ENCODE assay signal across 13 cellular contexts in the genomic region with DNA sequence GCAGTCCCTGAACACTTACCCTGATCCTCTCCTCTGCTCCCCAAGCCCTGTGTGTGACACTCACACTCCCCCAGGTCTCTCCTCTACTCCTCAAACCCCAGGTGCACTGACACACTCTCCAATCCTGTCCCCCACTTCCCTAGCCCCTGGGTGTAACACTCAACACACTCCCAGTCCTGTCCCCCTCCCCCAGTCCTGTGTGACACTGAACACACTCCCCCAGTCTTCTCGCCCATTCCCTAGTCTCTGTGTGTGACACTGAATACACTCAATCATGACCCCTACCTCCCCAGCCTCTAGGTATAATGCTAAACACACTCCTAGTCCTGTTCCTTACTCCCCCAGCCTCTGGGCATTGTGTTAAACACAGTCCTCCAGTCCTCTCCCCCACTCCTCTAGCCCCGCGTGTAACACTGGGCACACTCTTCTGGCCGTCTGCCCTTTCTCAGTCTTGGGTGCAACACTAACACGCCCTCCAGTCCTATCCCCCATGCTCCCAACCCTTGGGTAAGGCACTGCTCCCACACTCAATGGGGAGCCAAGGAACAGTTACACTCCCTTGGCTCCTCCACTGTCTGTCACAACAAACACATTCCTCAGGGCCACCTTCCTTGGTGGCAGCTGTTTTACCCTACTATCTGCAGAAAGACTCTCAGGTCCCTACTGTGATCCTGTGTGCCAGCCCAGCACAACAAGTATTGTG.
DNase-seq lines count a peak whose midpoint lies in the region; ATAC-seq and TF ChIP-seq lines count a peak whose summit lies in the region.
"Had no signal": no experiment of that assay in that cellular context is flagged by ENCODE, and none has a peak within 500 bp of the region (broad histone marks: within the 10 kb centered on the region; RNA-seq: fewer than 3 reads in every experiment).

No MANE protein-coding gene starts in this region.

- H3K4me1 ChIP-seq in PC-9 (replicated peaks; ENCODE audit: insufficient read depth) (peaks cover 40% of the 10 kb centered on the region), subcutaneous abdominal adipose tissue (ENCODE audit: control insufficient read depth in 5 of 5, insufficient read depth in 5 of 5, low read length in 5 of 5) (peaks cover 34 to 64% (median 59%) of the 10 kb centered on the region in 5 donors)

- H3K79me2 ChIP-seq in PC-9 (ENCODE audit: low read depth): no peaks in the 10 kb centered on the region

- H3K4me2 ChIP-seq in PC-9: peak overlapping the region; percentile 62

- H3K9me3 Mint-ChIP-seq in dendritic cell treated with granulocyte-macrophage colony-stimulating factor and Interleukin-4, amounts not matched to agents 40 ng/mL and 50 ng/mL, for 4 days: no peaks in the 10 kb centered on the region
- no peaks in the 10 kb centered on the region for H3K9me3 Mint-ChIP-seq in nephron progenitor cell
- H3K9me3 Mint-ChIP-seq: activated naive CD4-positive, alpha-beta T cell treated with anti-CD3 and anti-CD28 coated beads, Interleukin-2, amount 50 U/mL, for 24 hours; CD8-positive, alpha-beta T cell; stimulated activated naive CD8-positive, alpha-beta T cell treated with anti-CD3 and anti-CD28 coated beads, Interleukin-15, Interleukin-2, amounts not matched to agents 100 ng/mL and 50 ng/mL, for 24 hours had no signal

- TF ChIP-seq CTCF in PC-9 (conservative IDR thresholded peaks at IDR 0.05) (no peak), nephron progenitor cell (IDR thresholded peaks at IDR 0.05) (no peak)

- ATAC-seq in HG03378 (IDR thresholded peaks at IDR 0.05; ENCODE audit: unreplicated experiment): no peak
- ATAC-seq: CD8-positive, alpha-beta T cell had no signal

- H2AFZ ChIP-seq in PC-9: no peak overlapping the region

- no peak overlapping the region for H3K4me3 Mint-ChIP-seq in dendritic cell treated with granulocyte-macrophage colony-stimulating factor and Interleukin-4, amounts not matched to agents 40 ng/mL and 50 ng/mL, for 4 days
- H3K4me3 Mint-ChIP-seq in nephron progenitor cell: peak overlapping the region; percentile 72
- H3K4me3 Mint-ChIP-seq: activated naive CD4-positive, alpha-beta T cell treated with anti-CD3 and anti-CD28 coated beads, Interleukin-2, amount 50 U/mL, for 24 hours; CD8-positive, alpha-beta T cell; stimulated activated naive CD8-positive, alpha-beta T cell treated with anti-CD3 and anti-CD28 coated beads, Interleukin-15, Interleukin-2, amounts not matched to agents 100 ng/mL and 50 ng/mL, for 24 hours had no signal

- peaks cover 25% of the 10 kb centered on the region for H3K27me3 Mint-ChIP-seq in dendritic cell treated with granulocyte-macrophage colony-stimulating factor and Interleukin-4, amounts not matched to agents 40 ng/mL and 50 ng/mL, for 4 days
- H3K27me3 Mint-ChIP-seq in nephron progenitor cell (ENCODE audit: low read depth, poor library complexity): peaks cover 48% of the 10 kb centered on the region
- H3K27me3 Mint-ChIP-seq: stimulated activated naive CD8-positive, alpha-beta T cell treated with anti-CD3 and anti-CD28 coated beads, Interleukin-15, Interleukin-2, amounts not matched to agents 100 ng/mL and 50 ng/mL, for 24 hours had no signal

- H3K27me3 ChIP-seq in PC-9 (ENCODE audit: insufficient read depth, low read depth): no peaks in the 10 kb centered on the region
- peaks cover 0 to 2% (median 0%) of the 10 kb centered on the region in 5 donors for H3K27me3 ChIP-seq in subcutaneous abdominal adipose tissue (ENCODE audit: control insufficient read depth in 5 of 5, insufficient read depth in 4 of 5, low read length in 5 of 5)

- intact Hi-C loops in PC-9 (cut with micrococcal nuclease; ENCODE audit: unreplicated experiment): loop anchor here (10.0 kb wide), 1 partner anchor 91 kb away; no protein-coding TSS in a partner anchor
- intact Hi-C loops in dendritic cell treated with granulocyte-macrophage colony-stimulating factor and Interleukin-4, amounts not matched to agents 40 ng/mL and 50 ng/mL, for 4 days (cut with micrococcal nuclease): no loop called here

- H3K36me3 Mint-ChIP-seq in dendritic cell treated with granulocyte-macrophage colony-stimulating factor and Interleukin-4, amounts not matched to agents 40 ng/mL and 50 ng/mL, for 4 days (ENCODE audit: low read depth): no peaks in the 10 kb centered on the region
- no peaks in the 10 kb centered on the region for H3K36me3 Mint-ChIP-seq in nephron progenitor cell (ENCODE audit: low read depth)
- H3K36me3 Mint-ChIP-seq: activated naive CD4-positive, alpha-beta T cell treated with anti-CD3 and anti-CD28 coated beads, Interleukin-2, amount 50 U/mL, for 24 hours; CD8-positive, alpha-beta T cell had no signal

- CTCF ChIA-PET in PC-9 (lab: Charles Lee): no interaction called here

- peaks cover 36% of the 10 kb centered on the region for H3K4me1 Mint-ChIP-seq in dendritic cell treated with granulocyte-macrophage colony-stimulating factor and Interleukin-4, amounts not matched to agents 40 ng/mL and 50 ng/mL, for 4 days (ENCODE audit: low read depth)
- peaks cover 85% of the 10 kb centered on the region for H3K4me1 Mint-ChIP-seq in nephron progenitor cell
- H3K4me1 Mint-ChIP-seq: activated naive CD4-positive, alpha-beta T cell treated with anti-CD3 and anti-CD28 coated beads, Interleukin-2, amount 50 U/mL, for 24 hours had no signal

- peak overlapping the region in 4 of 5 donors; percentile 50 to 88 (median 68) for H3K9ac ChIP-seq in subcutaneous abdominal adipose tissue (ENCODE audit: low read length in 5 of 5)

- no peaks in the 10 kb centered on the region for H4K20me1 ChIP-seq in PC-9 (ENCODE audit: insufficient read depth)

- no peak for DNase-seq in PC-9
- DNase-seq in nephron progenitor cell: no peak
- no peak for DNase-seq in Ammon's horn (ENCODE audit: low spot score)
- DNase-seq in 8988T: no peak
- no peak for DNase-seq in islet precursor cell
- DNase-seq: CD8-positive, alpha-beta T cell; foreskin melanocyte; stimulated activated CD4-positive, alpha-beta T cell treated with anti-CD3 and anti-CD28 coated beads, Interleukin-4, amount 100 ng/mL, for 24 hours had no signal

- no TSS peak for BruUV-seq in PC-9 (replicated peaks; lab: Mats Ljungman, UMichigan)

- peak overlapping the region; percentile 15 for H3K27ac Mint-ChIP-seq in dendritic cell treated with granulocyte-macrophage colony-stimulating factor and Interleukin-4, amounts not matched to agents 40 ng/mL and 50 ng/mL, for 4 days
- peak overlapping the region; percentile 94 for H3K27ac Mint-ChIP-seq in nephron progenitor cell
- H3K27ac Mint-ChIP-seq: activated naive CD4-positive, alpha-beta T cell treated with anti-CD3 and anti-CD28 coated beads, Interleukin-2, amount 50 U/mL, for 24 hours; CD8-positive, alpha-beta T cell; stimulated activated naive CD8-positive, alpha-beta T cell treated with anti-CD3 and anti-CD28 coated beads, Interleukin-15, Interleukin-2, amounts not matched to agents 100 ng/mL and 50 ng/mL, for 24 hours had no signal

- no peak overlapping the region for H3K4me3 ChIP-seq in PC-9
- peak overlapping the region in 1 of 5 donors; percentile 23 for H3K4me3 ChIP-seq in subcutaneous abdominal adipose tissue (ENCODE audit: low read depth in 1 of 5, low read length in 5 of 5)

- no peaks in the 10 kb centered on the region for H3K9me2 ChIP-seq in PC-9 (ENCODE audit: insufficient read depth)

- H3F3A ChIP-seq in PC-9 (ENCODE audit: insufficient read depth, low read depth): peaks cover 15% of the 10 kb centered on the region

- no peak overlapping the region for H3K27ac ChIP-seq in PC-9
- peak overlapping the region; percentile 99 for H3K27ac ChIP-seq in subcutaneous abdominal adipose tissue (ENCODE audit: low read depth, low read length)

- POLR2A ChIA-PET in PC-9 (lab: Charles Lee; ENCODE audit: unreplicated experiment): no interaction called here

- no peaks in the 10 kb centered on the region for H3K9me3 ChIP-seq in PC-9 (ENCODE audit: insufficient read depth, low read depth)
- no peaks in the 10 kb centered on the region for H3K9me3 ChIP-seq in subcutaneous abdominal adipose tissue (ENCODE audit: control insufficient read depth in 5 of 5, low read length in 5 of 5)

- H3K36me3 ChIP-seq in PC-9 (ENCODE audit: low read depth) (no peaks in the 10 kb centered on the region), subcutaneous abdominal adipose tissue (ENCODE audit: control insufficient read depth in 5 of 5, insufficient read depth in 5 of 5, low read length in 5 of 5) (no peaks in the 10 kb centered on the region)
